Comparison of ENCODE assay signal across 9 cellular contexts in genomic region chr7:139720705-139721231, GRCh38.
A peak's percentile ranks its signal among the peaks of the same experiment; 100 is the strongest.
DNase-seq lines count a peak whose midpoint lies in the region; ATAC-seq lines count a peak whose summit lies in the region.
"Had no signal": no experiment of that assay in that cellular context is flagged by ENCODE, and none has a peak within 500 bp of the region (broad histone marks: within the 10 kb centered on the region; RNA-seq: fewer than 3 reads in every experiment).

No MANE protein-coding gene starts in this region.

- DNase-seq in stimulated activated CD4-positive, alpha-beta T cell treated with anti-CD3 and anti-CD28 coated beads, Interleukin-4, amount 100 ng/mL, for 24 hours = peak; percentile 7
- DNase-seq in stimulated activated CD4-positive, alpha-beta T cell treated with anti-CD3 and anti-CD28 coated beads, Interleukin-4, amount 100 ng/mL, for 4 hours = no peak
- peak; percentile 87 to 92 for DNase-seq in SHP77 (lab: John Stamatoyannopoulos, UW)
- peak; percentile 62 for DNase-seq in kidney tubule cell (ENCODE audit: low spot score)
- DNase-seq in putamen (ENCODE audit: low spot score) = no peak
- no peak for DNase-seq in T1000 (lab: John Stamatoyannopoulos, UW)
- DNase-seq: islet precursor cell had no signal

- ATAC-seq in HG02973 (IDR thresholded peaks at IDR 0.05; ENCODE audit: unreplicated experiment) = no peak
- ATAC-seq in GM18858 (IDR thresholded peaks at IDR 0.05; ENCODE audit: unreplicated experiment) = no peak

Comparison
In these comparisons a context has a peak if more than half of its experiments do, and no peak if none do; other contexts are left out.
1. DNase-seq: peak in stimulated activated CD4-positive, alpha-beta T cell treated with anti-CD3 and anti-CD28 coated beads, Interleukin-4, amount 100 ng/mL, for 24 hours (single experiment), SHP77 (2 of 2) and kidney tubule cell (single experiment); none in stimulated activated CD4-positive, alpha-beta T cell treated with anti-CD3 and anti-CD28 coated beads, Interleukin-4, amount 100 ng/mL, for 4 hours (0 of 2), putamen (single experiment) and T1000 (single experiment).